ENCODE assay signal across 8 cellular contexts in genomic region chr1:55378582-55378981, GRCh38.
DNase-seq lines count a peak whose midpoint lies in the region; ATAC-seq and TF ChIP-seq lines count a peak whose summit lies in the region.

No MANE protein-coding gene starts in this region.

- H3K4me3 Mint-ChIP-seq in chondrocyte (ENCODE audit: unreplicated experiment), result no peak overlapping the region
- no peak overlapping the region for H3K4me3 Mint-ChIP-seq in effector memory CD8-positive, alpha-beta T cell

- no peak overlapping the region for H3K4me2 ChIP-seq in neuronal stem cell (ENCODE audit: insufficient read depth, low read length, poor library complexity, severe bottlenecking)

- no peak overlapping the region for H2BK15ac ChIP-seq in neuronal stem cell (ENCODE audit: low read length)

- H3K79me1 ChIP-seq in neuronal stem cell (ENCODE audit: low read depth, low read length), result no peaks in the 10 kb centered on the region

- TF ChIP-seq CTCF in chondrocyte (IDR thresholded peaks at IDR 0.05), result peak; percentile 82

- no peak overlapping the region for H2AFZ ChIP-seq in neuronal stem cell (ENCODE audit: low read length)

- H3K4ac ChIP-seq in neuronal stem cell (ENCODE audit: low read length), result no peak overlapping the region

- no peak overlapping the region for H3K4me3 ChIP-seq in neuronal stem cell (ENCODE audit: low read length in 2 of 2)

- no peak overlapping the region for H3K27ac ChIP-seq in neuronal stem cell (replicated peaks; ENCODE audit: low read length)

- no peak overlapping the region for H2AK5ac ChIP-seq in neuronal stem cell (ENCODE audit: low read depth, low read length)

- H3K9me3 Mint-ChIP-seq in chondrocyte (ENCODE audit: low read depth), result no peaks in the 10 kb centered on the region
- H3K9me3 Mint-ChIP-seq in effector memory CD8-positive, alpha-beta T cell, result no peaks in the 10 kb centered on the region

- peaks cover 3% of the 10 kb centered on the region for H3K4me1 Mint-ChIP-seq in chondrocyte (ENCODE audit: low read depth)
- H3K4me1 Mint-ChIP-seq in effector memory CD8-positive, alpha-beta T cell (ENCODE audit: low read depth in 2 of 2), result peaks cover 0 to 6% of the 10 kb centered on the region in 2 donors

- H2BK120ac ChIP-seq in neuronal stem cell (ENCODE audit: low read depth, low read length), result no peak overlapping the region

- no peak overlapping the region for H3K14ac ChIP-seq in neuronal stem cell (ENCODE audit: low read length)

- ATAC-seq in effector memory CD8-positive, alpha-beta T cell (replicated peaks), result no peak

- no peak overlapping the region for H3K9ac ChIP-seq in neuronal stem cell (ENCODE audit: low read depth, low read length, poor library complexity)

- no peaks in the 10 kb centered on the region for H3K9me3 ChIP-seq in neuronal stem cell (replicated peaks in 1 of 2; ENCODE audit: control insufficient read depth in 2 of 2, insufficient read depth in 1 of 2, low read depth in 1 of 2, low read length in 2 of 2)

- no peak overlapping the region for H2BK12ac ChIP-seq in neuronal stem cell (ENCODE audit: low read length)

- no peak overlapping the region for H2BK5ac ChIP-seq in neuronal stem cell (ENCODE audit: low read length)

- peak; percentile 40 for DNase-seq in stimulated activated CD4-positive, alpha-beta T cell treated with anti-CD3 and anti-CD28 coated beads, Interleukin-15, amount 100 ng/mL, for 24 hours
- DNase-seq in stimulated activated CD4-positive, alpha-beta T cell treated with anti-CD3 and anti-CD28 coated beads, Interleukin-4, amount 100 ng/mL, for 4 hours, result no peak
- DNase-seq in NCI-H774 (lab: John Stamatoyannopoulos, UW) (peak; percentile 8), chondrocyte (ENCODE audit: low spot score) (no peak), neuronal stem cell (ENCODE audit: low spot score) (peak; percentile 36), T-helper 1 cell (no peak), Kasumi-1 (lab: John Stamatoyannopoulos, UW) (no peak)
- DNase-seq in effector memory CD8-positive, alpha-beta T cell, result no peak

- H3K18ac ChIP-seq in neuronal stem cell (ENCODE audit: low read length), result no peak overlapping the region

- H3K27me3 Mint-ChIP-seq in chondrocyte (ENCODE audit: low read depth), result no peaks in the 10 kb centered on the region
- H3K27me3 Mint-ChIP-seq in effector memory CD8-positive, alpha-beta T cell, result peaks cover 6 to 30% of the 10 kb centered on the region in 2 donors

- H3K23ac ChIP-seq in neuronal stem cell (ENCODE audit: low read depth, low read length, poor library complexity), result no peak overlapping the region

- no peak overlapping the region for H4K91ac ChIP-seq in neuronal stem cell (ENCODE audit: low read depth, low read length, poor library complexity)

- no CpG with 5 or more reads among the region's 10 CpGs for WGBS in neuronal stem cell (ENCODE audit: extremely low coverage in 2 of 2, insufficient read length in 2 of 2, insufficient replicate concordance in 1 of 2), 2 donors

- no peaks in the 10 kb centered on the region for H3K27me3 ChIP-seq in neuronal stem cell (ENCODE audit: control insufficient read depth in 3 of 3, insufficient read depth in 3 of 3, low read depth in 1 of 3, low read length in 3 of 3)

- H4K8ac ChIP-seq in neuronal stem cell (ENCODE audit: low read depth, low read length), result no peak overlapping the region

- H3K4me1 ChIP-seq in neuronal stem cell (ENCODE audit: control insufficient read depth in 2 of 2, insufficient read depth in 1 of 2, low read depth in 1 of 2, low read length in 2 of 2), result peaks cover 0 to 3% of the 10 kb centered on the region in 2 donors

- H3K27ac Mint-ChIP-seq in chondrocyte (ENCODE audit: unreplicated experiment), result no peak overlapping the region
- H3K27ac Mint-ChIP-seq in effector memory CD8-positive, alpha-beta T cell, result no peak overlapping the region

- H3K36me3 Mint-ChIP-seq in chondrocyte (ENCODE audit: low read depth), result no peaks in the 10 kb centered on the region
- H3K36me3 Mint-ChIP-seq in effector memory CD8-positive, alpha-beta T cell (ENCODE audit: insufficient read depth), result peaks cover 3% of the 10 kb centered on the region

- H3K36me3 ChIP-seq in neuronal stem cell (replicated peaks in 1 of 2; ENCODE audit: control insufficient read depth in 2 of 2, insufficient read depth in 2 of 2, low read length in 2 of 2), result no peaks in the 10 kb centered on the region

Comparison
In these comparisons a context has a peak if more than half of its experiments do, and no peak if none do; other contexts are left out.
1. DNase-seq: peak in stimulated activated CD4-positive, alpha-beta T cell treated with anti-CD3 and anti-CD28 coated beads, Interleukin-15, amount 100 ng/mL, for 24 hours (single experiment), NCI-H774 (single experiment) and neuronal stem cell (single experiment); none in stimulated activated CD4-positive, alpha-beta T cell treated with anti-CD3 and anti-CD28 coated beads, Interleukin-4, amount 100 ng/mL, for 4 hours (0 of 2), chondrocyte (single experiment), T-helper 1 cell (0 of 5), effector memory CD8-positive, alpha-beta T cell (0 of 3) and Kasumi-1 (0 of 2).